Comparison of ENCODE assay signal across 11 cellular contexts in the genomic region with DNA sequence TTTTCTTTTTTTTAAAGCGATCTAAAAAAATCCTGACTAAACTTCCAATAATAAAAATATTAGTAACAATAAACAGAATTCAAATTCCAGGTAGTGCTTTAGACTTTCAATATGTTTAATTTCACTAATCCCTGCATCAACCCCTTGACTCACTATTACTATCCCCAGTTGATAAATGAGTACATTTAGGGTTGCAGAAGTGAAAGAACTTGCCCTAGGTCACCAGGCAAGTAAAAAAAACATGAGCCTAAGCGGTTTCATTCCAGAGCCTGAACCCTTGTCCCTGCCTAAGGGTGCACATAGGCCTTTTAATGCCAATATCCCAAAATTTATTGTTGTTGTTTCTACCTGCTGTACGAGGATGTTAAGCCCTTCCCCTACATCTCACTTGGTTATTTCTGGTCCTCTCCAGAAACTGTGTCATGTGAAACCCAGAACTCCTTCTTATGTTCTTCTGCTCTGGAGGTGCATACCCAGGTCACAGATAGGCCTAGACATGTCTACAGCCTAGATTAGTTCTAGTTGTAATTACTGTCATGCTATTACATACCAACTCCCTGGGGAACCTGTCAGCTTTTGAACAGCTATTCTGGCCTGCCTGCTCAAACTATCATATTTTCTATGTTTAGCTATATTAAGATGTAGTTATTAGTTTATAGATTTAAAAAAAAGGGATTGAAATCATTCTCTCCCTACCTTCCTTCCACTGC.
DNase-seq lines count a peak whose midpoint lies in the region; ATAC-seq and TF ChIP-seq lines count a peak whose summit lies in the region.
"Had no signal": no experiment of that assay in that cellular context is flagged by ENCODE, and none has a peak within 500 bp of the region (broad histone marks: within the 10 kb centered on the region; RNA-seq: fewer than 3 reads in every experiment).

No MANE protein-coding gene starts in this region.

- H3K36me3 Mint-ChIP-seq in neural progenitor cell: no peaks in the 10 kb centered on the region
- H3K36me3 Mint-ChIP-seq in HFFc6 (ENCODE audit: low read depth): no peaks in the 10 kb centered on the region; the same call in 1 of the 2 replicates

- H3K4me3 ChIP-seq in GM23248: no peak overlapping the region
- H3K4me3 ChIP-seq in neural progenitor cell: no peak overlapping the region
- H3K4me3 ChIP-seq: SJSA1 had no signal

- H3K36me3 ChIP-seq in GM23248 (ENCODE audit: low read depth): no peaks in the 10 kb centered on the region
- H3K36me3 ChIP-seq in neural progenitor cell: no peaks in the 10 kb centered on the region
- H3K36me3 ChIP-seq: SJSA1 had no signal

- H3K27me3 ChIP-seq in GM23248 (replicated peaks; ENCODE audit: insufficient read depth) (peaks cover 6% of the 10 kb centered on the region), neural progenitor cell (no peaks in the 10 kb centered on the region)
- H3K27me3 ChIP-seq: SJSA1 had no signal

- H3K4me2 ChIP-seq in GM23248 (ENCODE audit: unreplicated experiment): peak overlapping the region; percentile 57
- no peak overlapping the region for H3K4me2 ChIP-seq in neural progenitor cell

- H3F3A ChIP-seq in GM23248 (ENCODE audit: insufficient read depth): peaks cover 27% of the 10 kb centered on the region
- H3F3A ChIP-seq in neural progenitor cell (ENCODE audit: low read depth): no peaks in the 10 kb centered on the region

- H3K4me1 ChIP-seq in GM23248 (ENCODE audit: insufficient read depth) (peaks cover 52% of the 10 kb centered on the region), neural progenitor cell (no peaks in the 10 kb centered on the region)

- H2AFZ ChIP-seq in GM23248 (no peak overlapping the region), neural progenitor cell (replicated peaks) (peak overlapping the region; percentile 40)

- ATAC-seq in GM19035 (IDR thresholded peaks at IDR 0.05; ENCODE audit: unreplicated experiment) (peak; percentile 79), HG03196 (IDR thresholded peaks at IDR 0.05; ENCODE audit: unreplicated experiment) (peak; percentile 81), SK-N-SH treated with all-trans-retinoic acid at 6 μM for 48 hours (no peak)

- H3K9me3 Mint-ChIP-seq in neural progenitor cell: no peaks in the 10 kb centered on the region
- no peaks in the 10 kb centered on the region for H3K9me3 Mint-ChIP-seq in HFFc6
- H3K9me3 Mint-ChIP-seq: activated CD4-positive, alpha-beta T cell treated with anti-CD3 and anti-CD28 coated beads, Interleukin-2, amount 10 ng/mL, durations not matched to agents 7 days and 5 days had no signal

- in situ Hi-C loops in GM23248 (cut with MboI): no loop called here

- H3K27ac Mint-ChIP-seq in neural progenitor cell: no peak overlapping the region
- no peak overlapping the region for H3K27ac Mint-ChIP-seq in HFFc6
- H3K27ac Mint-ChIP-seq: activated CD4-positive, alpha-beta T cell treated with anti-CD3 and anti-CD28 coated beads, Interleukin-2, amount 10 ng/mL, durations not matched to agents 7 days and 5 days had no signal

- no peaks in the 10 kb centered on the region for H3K9me2 ChIP-seq in GM23248 (ENCODE audit: insufficient read depth)

- H3K9ac ChIP-seq in GM23248: no peak overlapping the region
- no peak overlapping the region for H3K9ac ChIP-seq in neural progenitor cell

- H3K4me3 Mint-ChIP-seq in neural progenitor cell: no peak overlapping the region
- H3K4me3 Mint-ChIP-seq in HFFc6: no peak overlapping the region
- H3K4me3 Mint-ChIP-seq: activated CD4-positive, alpha-beta T cell treated with anti-CD3 and anti-CD28 coated beads, Interleukin-2, amount 10 ng/mL, durations not matched to agents 7 days and 5 days had no signal

- H3K9me3 ChIP-seq in GM23248 (ENCODE audit: low read depth) (no peaks in the 10 kb centered on the region), neural progenitor cell (ENCODE audit: low read depth) (no peaks in the 10 kb centered on the region)
- H3K9me3 ChIP-seq: SJSA1 had no signal

- no peak overlapping the region for H3K27ac ChIP-seq in GM23248
- no peak overlapping the region for H3K27ac ChIP-seq in neural progenitor cell
- H3K27ac ChIP-seq: SJSA1 had no signal

- DNase-seq in GM23248: peak; percentile 10
- no peak for DNase-seq in neural progenitor cell (ENCODE audit: low spot score)
- no peak for DNase-seq in SK-N-DZ (ENCODE audit: low spot score)
- DNase-seq in HFFc6: no peak
- DNase-seq: activated CD4-positive, alpha-beta T cell treated with anti-CD3 and anti-CD28 coated beads, Interleukin-2, amount 10 ng/mL, durations not matched to agents 7 days and 5 days; DMS79; NCI-H2081 had no signal

- WGBS in GM23248 (ENCODE audit: low coverage in 1 of 2, low lambda C conversion rate in 2 of 2, missing lambda C conversion rate in 2 of 2), 2 experiments: 96 to 97% methylated on average over 3 of the region's 3 CpGs

- H3K4me1 Mint-ChIP-seq in neural progenitor cell (no peaks in the 10 kb centered on the region), HFFc6 (ENCODE audit: low read depth) (peaks cover 57% of the 10 kb centered on the region)
- H3K4me1 Mint-ChIP-seq: activated CD4-positive, alpha-beta T cell treated with anti-CD3 and anti-CD28 coated beads, Interleukin-2, amount 10 ng/mL, durations not matched to agents 7 days and 5 days had no signal

- no peak for TF ChIP-seq CTCF in neural progenitor cell (IDR thresholded peaks at IDR 0.05)
- TF ChIP-seq CTCF in HFFc6 (IDR thresholded peaks at IDR 0.05): no peak

- H4K20me1 ChIP-seq in GM23248 (ENCODE audit: insufficient read depth): no peaks in the 10 kb centered on the region
- H4K20me1 ChIP-seq in neural progenitor cell (ENCODE audit: low read depth): no peaks in the 10 kb centered on the region

- H3K79me2 ChIP-seq in GM23248 (ENCODE audit: insufficient read depth) (no peaks in the 10 kb centered on the region), neural progenitor cell (ENCODE audit: low read depth) (no peaks in the 10 kb centered on the region)

- H3K27me3 Mint-ChIP-seq in neural progenitor cell (ENCODE audit: insufficient read depth, low read depth) (no peaks in the 10 kb centered on the region), HFFc6 (ENCODE audit: insufficient read depth) (no peaks in the 10 kb centered on the region; the same call in 1 of the 2 replicates)
- H3K27me3 Mint-ChIP-seq: activated CD4-positive, alpha-beta T cell treated with anti-CD3 and anti-CD28 coated beads, Interleukin-2, amount 10 ng/mL, durations not matched to agents 7 days and 5 days had no signal

TF ChIP-seq in SK-N-SH treated with all-trans-retinoic acid at 6 μM for 48 hours, 23 proteins besides CTCF, POLR2A, EP300 and RAD21:
- TF ChIP-seq, protein P1, sequence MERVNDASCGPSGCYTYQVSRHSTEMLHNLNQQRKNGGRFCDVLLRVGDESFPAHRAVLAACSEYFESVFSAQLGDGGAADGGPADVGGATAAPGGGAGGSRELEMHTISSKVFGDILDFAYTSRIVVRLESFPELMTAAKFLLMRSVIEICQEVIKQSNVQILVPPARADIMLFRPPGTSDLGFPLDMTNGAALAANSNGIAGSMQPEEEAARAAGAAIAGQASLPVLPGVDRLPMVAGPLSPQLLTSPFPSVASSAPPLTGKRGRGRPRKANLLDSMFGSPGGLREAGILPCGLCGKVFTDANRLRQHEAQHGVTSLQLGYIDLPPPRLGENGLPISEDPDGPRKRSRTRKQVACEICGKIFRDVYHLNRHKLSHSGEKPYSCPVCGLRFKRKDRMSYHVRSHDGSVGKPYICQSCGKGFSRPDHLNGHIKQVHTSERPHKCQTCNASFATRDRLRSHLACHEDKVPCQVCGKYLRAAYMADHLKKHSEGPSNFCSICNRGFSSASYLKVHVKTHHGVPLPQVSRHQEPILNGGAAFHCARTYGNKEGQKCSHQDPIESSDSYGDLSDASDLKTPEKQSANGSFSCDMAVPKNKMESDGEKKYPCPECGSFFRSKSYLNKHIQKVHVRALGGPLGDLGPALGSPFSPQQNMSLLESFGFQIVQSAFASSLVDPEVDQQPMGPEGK (CRISPR knock-in tag; IDR thresholded peaks at IDR 0.05; ENCODE audit: borderline replicate concordance): no peak
- TF ChIP-seq BACH2 (CRISPR knock-in tag; IDR thresholded peaks at IDR 0.05; ENCODE audit: borderline replicate concordance) (no peak), RARB (CRISPR knock-in tag; IDR thresholded peaks at IDR 0.05) (no peak), GLIS3 (CRISPR knock-in tag; IDR thresholded peaks at IDR 0.05) (no peak), OSR1 (CRISPR knock-in tag; IDR thresholded peaks at IDR 0.05) (no peak), ZFP3 (CRISPR knock-in tag; IDR thresholded peaks at IDR 0.05) (no peak), ZNF8 (CRISPR knock-in tag; IDR thresholded peaks at IDR 0.05) (no peak), ZFP30 (CRISPR knock-in tag; IDR thresholded peaks at IDR 0.05) (no peak), ARNTL (CRISPR knock-in tag; IDR thresholded peaks at IDR 0.05; ENCODE audit: borderline replicate concordance, low read depth) (no peak)
- TF ChIP-seq, protein P2, sequence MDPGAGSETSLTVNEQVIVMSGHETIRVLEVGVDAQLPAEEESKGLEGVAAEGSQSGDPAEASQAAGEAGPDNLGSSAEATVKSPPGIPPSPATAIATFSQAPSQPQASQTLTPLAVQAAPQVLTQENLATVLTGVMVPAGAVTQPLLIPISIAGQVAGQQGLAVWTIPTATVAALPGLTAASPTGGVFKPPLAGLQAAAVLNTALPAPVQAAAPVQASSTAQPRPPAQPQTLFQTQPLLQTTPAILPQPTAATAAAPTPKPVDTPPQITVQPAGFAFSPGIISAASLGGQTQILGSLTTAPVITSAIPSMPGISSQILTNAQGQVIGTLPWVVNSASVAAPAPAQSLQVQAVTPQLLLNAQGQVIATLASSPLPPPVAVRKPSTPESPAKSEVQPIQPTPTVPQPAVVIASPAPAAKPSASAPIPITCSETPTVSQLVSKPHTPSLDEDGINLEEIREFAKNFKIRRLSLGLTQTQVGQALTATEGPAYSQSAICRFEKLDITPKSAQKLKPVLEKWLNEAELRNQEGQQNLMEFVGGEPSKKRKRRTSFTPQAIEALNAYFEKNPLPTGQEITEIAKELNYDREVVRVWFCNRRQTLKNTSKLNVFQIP (CRISPR knock-in tag; IDR thresholded peaks at IDR 0.05; ENCODE audit: borderline replicate concordance, low read depth): no peak
